ENCODE assay signal across 8 cellular contexts in genomic region chr21:44143380-44143779, GRCh38. TPM values are rescaled to one million over a fixed set of nuclear protein-coding genes. Genes with fewer than 3 reads are reported as not detected.
DNase-seq lines count a peak whose midpoint lies in the region; ATAC-seq, FAIRE-seq and TF ChIP-seq lines count a peak whose summit lies in the region.
"Not testable (repeated sequence)": the region's sequence is repeated elsewhere in the genome, so short reads cannot be mapped to it uniquely, and the experiment has no call there.

No MANE protein-coding gene starts in this region.

- in situ Hi-C loops in GM12878 (cut with MboI): not testable (repeated sequence)

- BruUV-seq in GM12878 (replicated peaks; lab: Mats Ljungman, UMichigan): not testable (repeated sequence)

- not testable (repeated sequence) for H2AFZ ChIP-seq in GM12878 (ENCODE audit: control insufficient read depth, low read depth, low read length)

- CTCF ChIA-PET in GM12878 (lab: Yijun Ruan, JAX): not testable (repeated sequence)

- TF ChIP-seq CTCF in BE2C (IDR thresholded peaks at IDR 0.05; ENCODE audit: low read depth, low read length); GM12878 (IDR thresholded peaks at IDR 0.05 in 2 of 3, conservative IDR thresholded peaks at IDR 0.05 in 1 of 3; ENCODE audit: control insufficient read depth in 2 of 3, extremely low read depth in 1 of 3, insufficient read depth in 1 of 3, low read depth in 3 of 3, low read length in 3 of 3): not testable (repeated sequence)

- not testable (repeated sequence) for H3K4me3 Mint-ChIP-seq in T-helper 17 cell; activated T-cell treated with anti-CD3 and anti-CD28 coated beads, Interleukin-2, amount 50 U/mL, for 24 hours; natural killer cell treated with Interleukin-12 subunit alpha and Interleukin-12 subunit beta and Interleukin-15 and Interleukin-18, amount 100 ng/mL, for 72 hours

- H3K9me3 Mint-ChIP-seq in activated T-cell treated with anti-CD3 and anti-CD28 coated beads, Interleukin-2, amount 50 U/mL, for 24 hours; natural killer cell treated with Interleukin-12 subunit alpha and Interleukin-12 subunit beta and Interleukin-15 and Interleukin-18, amount 100 ng/mL, for 72 hours: not testable (repeated sequence)

- DNase-seq in BE2C (peak; percentile 11), T-helper 17 cell (peak in 1 of 3 donors; percentile 28)
- peak; percentile 60 for DNase-seq in activated T-cell treated with anti-CD3 and anti-CD28 coated beads, Interleukin-2, amount 50 U/mL, for 24 hours
- not testable (repeated sequence) for DNase-seq in GM12878 (ENCODE audit: low read depth, low spot score); natural killer cell treated with Interleukin-12 subunit alpha and Interleukin-12 subunit beta and Interleukin-15 and Interleukin-18, amount 100 ng/mL, for 72 hours (ENCODE audit: low spot score)

- WGBS in GM12878 (ENCODE audit: insufficient coverage, insufficient replicate concordance, low lambda C conversion rate, missing lambda C conversion rate): no CpG with 5 or more reads among the region's 17 CpGs

- POLR2A ChIA-PET in GM12878 (lab: Charles Lee): not testable (repeated sequence)

- ATAC-seq in GM18868 (IDR thresholded peaks at IDR 0.05; ENCODE audit: unreplicated experiment): peak; percentile 41
- peak; percentile 61 for ATAC-seq in GM21786 (IDR thresholded peaks at IDR 0.05; ENCODE audit: unreplicated experiment)
- ATAC-seq in HG03342 (IDR thresholded peaks at IDR 0.05; ENCODE audit: unreplicated experiment): peak; percentile 44
- ATAC-seq in T-helper 17 cell: peak; percentile 76
- ATAC-seq in GM12878: peak; percentile 67
- peak; percentile 76 to 79 for ATAC-seq in natural killer cell treated with Interleukin-12 subunit alpha and Interleukin-12 subunit beta and Interleukin-15 and Interleukin-18, amount 100 ng/mL, for 72 hours

- TF ChIP-seq EP300 in GM12878 (IDR thresholded peaks at IDR 0.05; ENCODE audit: borderline replicate concordance in 1 of 2, control insufficient read depth in 1 of 2, low read depth in 2 of 2, low read length in 2 of 2): not testable (repeated sequence)

- not testable (repeated sequence) for H3K27ac ChIP-seq in GM12878 (ENCODE audit: control insufficient read depth, insufficient read depth)

- SMC1A ChIA-PET in GM12878 (lab: Charles Lee; ENCODE audit: uncharacterized antibody, unreplicated experiment): not testable (repeated sequence)

- not testable (repeated sequence) for H3K9me3 ChIP-seq in BE2C; T-helper 17 cell (ENCODE audit: control insufficient read depth, low read length, poor library complexity, severe bottlenecking); GM12878 (replicated peaks; ENCODE audit: control insufficient read depth, insufficient read depth, low read length)

- H3K9ac ChIP-seq in GM12878 (ENCODE audit: control insufficient read depth, insufficient read depth, low read length): not testable (repeated sequence)

- not testable (repeated sequence) for H3K4me1 Mint-ChIP-seq in T-helper 17 cell; activated T-cell treated with anti-CD3 and anti-CD28 coated beads, Interleukin-2, amount 50 U/mL, for 24 hours (ENCODE audit: low read depth); natural killer cell treated with Interleukin-12 subunit alpha and Interleukin-12 subunit beta and Interleukin-15 and Interleukin-18, amount 100 ng/mL, for 72 hours (ENCODE audit: low read depth in 2 of 2)

- not testable (repeated sequence) for H3K79me2 ChIP-seq in GM12878 (ENCODE audit: control insufficient read depth, insufficient read depth, low read length)

- H3K4me1 ChIP-seq in BE2C; GM12878 (ENCODE audit: control insufficient read depth, insufficient read depth, low read length): not testable (repeated sequence)

- H3K27ac Mint-ChIP-seq in T-helper 17 cell; activated T-cell treated with anti-CD3 and anti-CD28 coated beads, Interleukin-2, amount 50 U/mL, for 24 hours; natural killer cell treated with Interleukin-12 subunit alpha and Interleukin-12 subunit beta and Interleukin-15 and Interleukin-18, amount 100 ng/mL, for 72 hours: not testable (repeated sequence)

- not testable (repeated sequence) for H3K27me3 ChIP-seq in BE2C; GM12878 (replicated peaks in 1 of 2; ENCODE audit: control insufficient read depth in 2 of 2, insufficient read depth in 2 of 2, low read length in 1 of 2)

- H3K36me3 ChIP-seq in BE2C; GM12878 (ENCODE audit: control insufficient read depth in 2 of 2, insufficient read depth in 2 of 2, low read length in 1 of 2): not testable (repeated sequence)

- H3K36me3 Mint-ChIP-seq in T-helper 17 cell (ENCODE audit: low read depth); activated T-cell treated with anti-CD3 and anti-CD28 coated beads, Interleukin-2, amount 50 U/mL, for 24 hours (ENCODE audit: low read depth); natural killer cell treated with Interleukin-12 subunit alpha and Interleukin-12 subunit beta and Interleukin-15 and Interleukin-18, amount 100 ng/mL, for 72 hours: not testable (repeated sequence)

- not testable (repeated sequence) for H3K4me2 ChIP-seq in GM12878 (ENCODE audit: control insufficient read depth, insufficient read depth)

- H3K4me3 ChIP-seq in BE2C (ENCODE audit: low read depth, low read length); GM12878: not testable (repeated sequence)

- not testable (repeated sequence) for H4K20me1 ChIP-seq in GM12878 (ENCODE audit: control insufficient read depth, insufficient read depth)

- not testable (repeated sequence) for H3K27me3 Mint-ChIP-seq in T-helper 17 cell; activated T-cell treated with anti-CD3 and anti-CD28 coated beads, Interleukin-2, amount 50 U/mL, for 24 hours; natural killer cell treated with Interleukin-12 subunit alpha and Interleukin-12 subunit beta and Interleukin-15 and Interleukin-18, amount 100 ng/mL, for 72 hours

- RAD21 ChIA-PET in GM12878 (lab: Charles Lee; ENCODE audit: unreplicated experiment): not testable (repeated sequence)

- not testable (repeated sequence) for TF ChIP-seq POLR2A in GM12878 (IDR thresholded peaks at IDR 0.05; ENCODE audit: low read depth, low read length)

- intact Hi-C loops in GM12878 (cut with micrococcal nuclease; ENCODE audit: unreplicated experiment): not testable (repeated sequence)

- FAIRE-seq in GM12878 (lab: Jason Lieb, UNC): peak; percentile 87

- not testable (repeated sequence) for TF ChIP-seq RAD21 in GM12878 (IDR thresholded peaks at IDR 0.05; ENCODE audit: insufficient read depth, low read depth, low read length)

RNA-seq across cellular contexts. Expression of gene GATD3, which starts 9.9 kb away (rescaled TPM):
- polyA plus RNA-seq in BE2C (2012; ENCODE audit: insufficient read depth, insufficient read length, low read depth): 74.7 TPM
- total RNA-seq in T-helper 17 cell (10 to 100 TPM; 39.8 to 50.5 TPM), GM12878 (2014; rRNA removed) (9.0 and 12.2 TPM in 2 replicates), GM12878 (2014; rRNA removed; fragmentation: Illumina TruSeq; extraction: Trizol) (6.0 and 8.4 TPM in 2 replicates), GM12878 (2021) (13.5 and 20.7 TPM in 2 replicates)
- total RNA-seq in GM12878 (2013; cell fraction: nucleolus; rRNA removed): 64.9 and 65.2 TPM in 2 replicates
- polyA plus RNA-seq in GM12878 (2011; ENCODE audit: low read depth): 9.3 TPM
- polyA plus RNA-seq in GM12878 (2011; rRNA removed) (9.7 and 19.4 TPM in 2 replicates), GM12878 (2014; fragmentation: Illumina TruSeq; extraction: Trizol) (4.8 and 10.0 TPM in 2 replicates), GM12878 (2014; fragmentation: Nextera tagmentation; extraction: Ambion mirVana) (1 to 10 TPM; 1.5 to 2.1 TPM), GM12878 (2014; rRNA removed) (15.2 and 15.3 TPM in 2 replicates), GM12878 (2016; fragmentation: Nextera tagmentation; extraction: Ambion mirVana) (10 to 100 TPM; 12.9 to 16.7 TPM)
- polyA plus RNA-seq in GM12878 (2011; cell fraction: cytosol; rRNA removed): 26.0 and 27.9 TPM in 2 replicates
- 75.7 TPM in 2 replicates for polyA plus RNA-seq in GM12878 (2011; cell fraction: nucleus; rRNA removed)
- 14.9 and 17.7 TPM in 2 replicates for polyA plus RNA-seq in GM12878 (2012)
- 25.5 and 25.6 TPM in 2 replicates for polyA minus RNA-seq in GM12878 (2011; rRNA and poly(A)+ RNA removed)
- polyA minus RNA-seq in GM12878 (2011; cell fraction: cytosol; rRNA and poly(A)+ RNA removed): 6.0 TPM in 2 replicates
- polyA minus RNA-seq in GM12878 (2011; cell fraction: nucleus; rRNA and poly(A)+ RNA removed): 15.0 and 28.5 TPM in 2 replicates
- 10 to 100 TPM; 15.9 to 40.4 TPM for total RNA-seq in natural killer cell treated with Interleukin-12 subunit alpha and Interleukin-12 subunit beta and Interleukin-15 and Interleukin-18, amount 100 ng/mL, for 72 hours

RNA-seq across cellular contexts. Expression of gene PWP2, which starts 36.2 kb away (rescaled TPM):
- 33.2 TPM for polyA plus RNA-seq in BE2C (2012; ENCODE audit: insufficient read depth, insufficient read length, low read depth)
- 10 to 100 TPM; 21.9 to 28.7 TPM for total RNA-seq in T-helper 17 cell
- 13.6 and 16.5 TPM in 2 replicates for total RNA-seq in GM12878 (2013; cell fraction: nucleolus; rRNA removed)
- 8.6 and 9.4 TPM in 2 replicates for total RNA-seq in GM12878 (2014; rRNA removed)
- 0.72 and 1.2 TPM in 2 replicates for total RNA-seq in GM12878 (2014; rRNA removed; fragmentation: Illumina TruSeq; extraction: Trizol)
- total RNA-seq in GM12878 (2021): 2.5 and 2.8 TPM in 2 replicates
- 1.8 TPM for polyA plus RNA-seq in GM12878 (2011; ENCODE audit: low read depth)
- 2.6 and 5.2 TPM in 2 replicates for polyA plus RNA-seq in GM12878 (2011; rRNA removed)
- polyA plus RNA-seq in GM12878 (2011; cell fraction: cytosol; rRNA removed): 3.2 and 3.4 TPM in 2 replicates
- polyA plus RNA-seq in GM12878 (2011; cell fraction: nucleus; rRNA removed): 14.6 and 18.6 TPM in 2 replicates
- polyA plus RNA-seq in GM12878 (2012): 2.5 and 4.8 TPM in 2 replicates
- polyA plus RNA-seq in GM12878 (2014; fragmentation: Illumina TruSeq; extraction: Trizol): 2.1 TPM in 2 replicates
- under 1 TPM; 0.03 to 0.09 TPM for polyA plus RNA-seq in GM12878 (2014; fragmentation: Nextera tagmentation; extraction: Ambion mirVana)
- polyA plus RNA-seq in GM12878 (2014; rRNA removed): 4.2 and 5.5 TPM in 2 replicates
- 1 to 10 TPM; 1.8 to 1.9 TPM for polyA plus RNA-seq in GM12878 (2016; fragmentation: Nextera tagmentation; extraction: Ambion mirVana)
- polyA minus RNA-seq in GM12878 (2011; rRNA and poly(A)+ RNA removed): 0.59 and 2.9 TPM in 2 replicates
- 0.73 and 1.6 TPM in 2 replicates for polyA minus RNA-seq in GM12878 (2011; cell fraction: cytosol; rRNA and poly(A)+ RNA removed)
- 8.2 and 13.1 TPM in 2 replicates for polyA minus RNA-seq in GM12878 (2011; cell fraction: nucleus; rRNA and poly(A)+ RNA removed)
- total RNA-seq in natural killer cell treated with Interleukin-12 subunit alpha and Interleukin-12 subunit beta and Interleukin-15 and Interleukin-18, amount 100 ng/mL, for 72 hours: 10 to 100 TPM; 31.4 to 69.6 TPM
